In the genomic region with DNA sequence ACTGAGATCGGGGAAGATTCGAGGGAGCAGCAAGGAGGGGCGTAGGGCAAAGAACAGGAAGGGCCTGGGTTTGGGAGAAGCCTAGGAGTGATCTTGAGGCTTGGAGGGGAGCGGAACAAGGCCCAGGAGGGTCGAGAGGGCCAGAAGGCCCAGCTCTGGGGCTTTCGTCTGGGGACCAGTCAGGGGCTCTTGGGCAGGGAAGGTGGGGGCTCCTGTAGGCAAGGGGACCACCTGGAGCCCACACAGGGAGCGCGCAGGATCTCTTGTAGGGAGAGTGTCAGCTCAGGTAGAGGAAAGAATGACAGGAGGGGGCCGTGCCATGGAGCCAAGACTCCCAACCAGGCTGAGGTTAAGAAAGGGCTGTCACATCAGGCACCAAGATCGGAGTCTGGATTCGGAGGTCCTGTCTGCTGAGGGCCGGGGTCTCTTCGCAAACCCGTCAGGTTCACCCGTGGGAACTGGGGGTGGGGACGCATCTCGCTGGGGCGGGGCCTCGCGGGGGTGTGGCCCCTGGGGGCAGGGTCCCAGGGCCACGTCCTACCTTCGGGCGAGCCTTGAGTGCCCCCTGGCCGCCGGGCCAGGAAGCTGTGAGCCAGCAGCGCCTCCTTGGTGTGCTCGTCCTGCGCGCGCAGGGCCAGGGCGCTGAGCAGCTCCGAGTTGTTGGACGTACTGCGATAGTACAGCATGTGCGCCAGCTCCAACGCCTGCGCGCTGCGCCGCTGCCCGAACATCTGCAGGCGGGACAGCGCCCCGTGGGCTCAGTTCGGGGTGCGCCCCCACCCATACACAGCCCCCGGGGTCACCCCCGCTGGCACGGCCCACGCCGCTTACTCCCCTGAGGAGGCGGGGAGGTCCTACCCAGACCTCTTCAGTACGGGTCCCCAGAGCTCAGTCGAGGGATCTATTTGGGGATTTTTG, we compare ENCODE assay signal across 1 cellular context.
TF ChIP-seq lines count a peak whose summit lies in the region.

No MANE protein-coding gene starts in this region.

TF ChIP-seq in GM12878, 131 proteins besides CTCF, POLR2A, EP300 and RAD21 (continued from another document and continues in another):
- TF ChIP-seq BRCA1 (IDR thresholded peaks at IDR 0.05; ENCODE audit: low read depth, low read length), result no peak
- no peak for TF ChIP-seq MYC (IDR thresholded peaks at IDR 0.05; ENCODE audit: insufficient read depth, insufficient read length, insufficient replicate concordance, low read length, severe bottlenecking)
- TF ChIP-seq, protein P1, sequence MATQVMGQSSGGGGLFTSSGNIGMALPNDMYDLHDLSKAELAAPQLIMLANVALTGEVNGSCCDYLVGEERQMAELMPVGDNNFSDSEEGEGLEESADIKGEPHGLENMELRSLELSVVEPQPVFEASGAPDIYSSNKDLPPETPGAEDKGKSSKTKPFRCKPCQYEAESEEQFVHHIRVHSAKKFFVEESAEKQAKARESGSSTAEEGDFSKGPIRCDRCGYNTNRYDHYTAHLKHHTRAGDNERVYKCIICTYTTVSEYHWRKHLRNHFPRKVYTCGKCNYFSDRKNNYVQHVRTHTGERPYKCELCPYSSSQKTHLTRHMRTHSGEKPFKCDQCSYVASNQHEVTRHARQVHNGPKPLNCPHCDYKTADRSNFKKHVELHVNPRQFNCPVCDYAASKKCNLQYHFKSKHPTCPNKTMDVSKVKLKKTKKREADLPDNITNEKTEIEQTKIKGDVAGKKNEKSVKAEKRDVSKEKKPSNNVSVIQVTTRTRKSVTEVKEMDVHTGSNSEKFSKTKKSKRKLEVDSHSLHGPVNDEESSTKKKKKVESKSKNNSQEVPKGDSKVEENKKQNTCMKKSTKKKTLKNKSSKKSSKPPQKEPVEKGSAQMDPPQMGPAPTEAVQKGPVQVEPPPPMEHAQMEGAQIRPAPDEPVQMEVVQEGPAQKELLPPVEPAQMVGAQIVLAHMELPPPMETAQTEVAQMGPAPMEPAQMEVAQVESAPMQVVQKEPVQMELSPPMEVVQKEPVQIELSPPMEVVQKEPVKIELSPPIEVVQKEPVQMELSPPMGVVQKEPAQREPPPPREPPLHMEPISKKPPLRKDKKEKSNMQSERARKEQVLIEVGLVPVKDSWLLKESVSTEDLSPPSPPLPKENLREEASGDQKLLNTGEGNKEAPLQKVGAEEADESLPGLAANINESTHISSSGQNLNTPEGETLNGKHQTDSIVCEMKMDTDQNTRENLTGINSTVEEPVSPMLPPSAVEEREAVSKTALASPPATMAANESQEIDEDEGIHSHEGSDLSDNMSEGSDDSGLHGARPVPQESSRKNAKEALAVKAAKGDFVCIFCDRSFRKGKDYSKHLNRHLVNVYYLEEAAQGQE (IDR thresholded peaks at IDR 0.05; ENCODE audit: low read depth, low read length), result no peak
- no peak; the same call in 2 of the 3 replicates for TF ChIP-seq POU2F2 (IDR thresholded peaks at IDR 0.05; ENCODE audit: borderline replicate concordance, low read depth, low read length)
- TF ChIP-seq, protein P2, sequence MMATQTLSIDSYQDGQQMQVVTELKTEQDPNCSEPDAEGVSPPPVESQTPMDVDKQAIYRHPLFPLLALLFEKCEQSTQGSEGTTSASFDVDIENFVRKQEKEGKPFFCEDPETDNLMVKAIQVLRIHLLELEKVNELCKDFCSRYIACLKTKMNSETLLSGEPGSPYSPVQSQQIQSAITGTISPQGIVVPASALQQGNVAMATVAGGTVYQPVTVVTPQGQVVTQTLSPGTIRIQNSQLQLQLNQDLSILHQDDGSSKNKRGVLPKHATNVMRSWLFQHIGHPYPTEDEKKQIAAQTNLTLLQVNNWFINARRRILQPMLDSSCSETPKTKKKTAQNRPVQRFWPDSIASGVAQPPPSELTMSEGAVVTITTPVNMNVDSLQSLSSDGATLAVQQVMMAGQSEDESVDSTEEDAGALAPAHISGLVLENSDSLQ (IDR thresholded peaks at IDR 0.05), result no peak
- TF ChIP-seq, protein P3, sequence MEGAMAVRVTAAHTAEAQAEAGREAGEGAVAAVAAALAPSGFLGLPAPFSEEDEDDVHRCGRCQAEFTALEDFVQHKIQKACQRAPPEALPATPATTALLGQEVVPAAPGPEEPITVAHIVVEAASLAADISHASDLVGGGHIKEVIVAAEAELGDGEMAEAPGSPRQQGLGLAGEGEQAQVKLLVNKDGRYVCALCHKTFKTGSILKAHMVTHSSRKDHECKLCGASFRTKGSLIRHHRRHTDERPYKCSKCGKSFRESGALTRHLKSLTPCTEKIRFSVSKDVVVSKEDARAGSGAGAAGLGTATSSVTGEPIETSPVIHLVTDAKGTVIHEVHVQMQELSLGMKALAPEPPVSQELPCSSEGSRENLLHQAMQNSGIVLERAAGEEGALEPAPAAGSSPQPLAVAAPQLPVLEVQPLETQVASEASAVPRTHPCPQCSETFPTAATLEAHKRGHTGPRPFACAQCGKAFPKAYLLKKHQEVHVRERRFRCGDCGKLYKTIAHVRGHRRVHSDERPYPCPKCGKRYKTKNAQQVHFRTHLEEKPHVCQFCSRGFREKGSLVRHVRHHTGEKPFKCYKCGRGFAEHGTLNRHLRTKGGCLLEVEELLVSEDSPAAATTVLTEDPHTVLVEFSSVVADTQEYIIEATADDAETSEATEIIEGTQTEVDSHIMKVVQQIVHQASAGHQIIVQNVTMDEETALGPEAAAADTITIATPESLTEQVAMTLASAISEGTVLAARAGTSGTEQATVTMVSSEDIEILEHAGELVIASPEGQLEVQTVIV (IDR thresholded peaks at IDR 0.05; ENCODE audit: borderline replicate concordance, partially characterized antibody), result no peak
- TF ChIP-seq STAT3 (IDR thresholded peaks at IDR 0.05; ENCODE audit: low read depth, low read length), result no peak
- no peak for TF ChIP-seq YBX1 (IDR thresholded peaks at IDR 0.05)
- 0 out of 2 replicates have a peak, but pooled peaks have one; percentile 19 for TF ChIP-seq HCFC1 (IDR thresholded peaks at IDR 0.05; ENCODE audit: low read length)
- peak; percentile 64 for TF ChIP-seq MEF2B (IDR thresholded peaks at IDR 0.05; ENCODE audit: partially characterized antibody, poor library complexity, severe bottlenecking)
- TF ChIP-seq, protein P4, sequence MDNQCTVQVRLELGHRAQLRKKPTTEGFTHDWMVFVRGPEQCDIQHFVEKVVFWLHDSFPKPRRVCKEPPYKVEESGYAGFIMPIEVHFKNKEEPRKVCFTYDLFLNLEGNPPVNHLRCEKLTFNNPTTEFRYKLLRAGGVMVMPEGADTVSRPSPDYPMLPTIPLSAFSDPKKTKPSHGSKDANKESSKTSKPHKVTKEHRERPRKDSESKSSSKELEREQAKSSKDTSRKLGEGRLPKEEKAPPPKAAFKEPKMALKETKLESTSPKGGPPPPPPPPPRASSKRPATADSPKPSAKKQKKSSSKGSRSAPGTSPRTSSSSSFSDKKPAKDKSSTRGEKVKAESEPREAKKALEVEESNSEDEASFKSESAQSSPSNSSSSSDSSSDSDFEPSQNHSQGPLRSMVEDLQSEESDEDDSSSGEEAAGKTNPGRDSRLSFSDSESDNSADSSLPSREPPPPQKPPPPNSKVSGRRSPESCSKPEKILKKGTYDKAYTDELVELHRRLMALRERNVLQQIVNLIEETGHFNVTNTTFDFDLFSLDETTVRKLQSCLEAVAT (IDR thresholded peaks at IDR 0.05), result peak; percentile 80
- no peak for TF ChIP-seq SREBF1 (IDR thresholded peaks at IDR 0.05; ENCODE audit: low read length)
- TF ChIP-seq MTA2 (IDR thresholded peaks at IDR 0.05; ENCODE audit: low read depth), result peak; percentile 44
- no peak for TF ChIP-seq SUZ12 (IDR thresholded peaks at IDR 0.05; ENCODE audit: unreplicated experiment)
- no peak for TF ChIP-seq CHD1 (IDR thresholded peaks at IDR 0.05; ENCODE audit: low read depth, low read length)
- no peak for TF ChIP-seq ZNF24 (IDR thresholded peaks at IDR 0.05)
- peak; percentile 51 for TF ChIP-seq BACH1 (IDR thresholded peaks at IDR 0.05; ENCODE audit: borderline replicate concordance)
- no peak for TF ChIP-seq TCF3 (IDR thresholded peaks at IDR 0.05; ENCODE audit: borderline replicate concordance, insufficient read depth, low read depth, low read length)
- TF ChIP-seq SREBF2 (IDR thresholded peaks at IDR 0.05; ENCODE audit: low read length), result no peak
- no peak for TF ChIP-seq GABPA (IDR thresholded peaks at IDR 0.05; ENCODE audit: low read depth)
- TF ChIP-seq, protein P5, sequence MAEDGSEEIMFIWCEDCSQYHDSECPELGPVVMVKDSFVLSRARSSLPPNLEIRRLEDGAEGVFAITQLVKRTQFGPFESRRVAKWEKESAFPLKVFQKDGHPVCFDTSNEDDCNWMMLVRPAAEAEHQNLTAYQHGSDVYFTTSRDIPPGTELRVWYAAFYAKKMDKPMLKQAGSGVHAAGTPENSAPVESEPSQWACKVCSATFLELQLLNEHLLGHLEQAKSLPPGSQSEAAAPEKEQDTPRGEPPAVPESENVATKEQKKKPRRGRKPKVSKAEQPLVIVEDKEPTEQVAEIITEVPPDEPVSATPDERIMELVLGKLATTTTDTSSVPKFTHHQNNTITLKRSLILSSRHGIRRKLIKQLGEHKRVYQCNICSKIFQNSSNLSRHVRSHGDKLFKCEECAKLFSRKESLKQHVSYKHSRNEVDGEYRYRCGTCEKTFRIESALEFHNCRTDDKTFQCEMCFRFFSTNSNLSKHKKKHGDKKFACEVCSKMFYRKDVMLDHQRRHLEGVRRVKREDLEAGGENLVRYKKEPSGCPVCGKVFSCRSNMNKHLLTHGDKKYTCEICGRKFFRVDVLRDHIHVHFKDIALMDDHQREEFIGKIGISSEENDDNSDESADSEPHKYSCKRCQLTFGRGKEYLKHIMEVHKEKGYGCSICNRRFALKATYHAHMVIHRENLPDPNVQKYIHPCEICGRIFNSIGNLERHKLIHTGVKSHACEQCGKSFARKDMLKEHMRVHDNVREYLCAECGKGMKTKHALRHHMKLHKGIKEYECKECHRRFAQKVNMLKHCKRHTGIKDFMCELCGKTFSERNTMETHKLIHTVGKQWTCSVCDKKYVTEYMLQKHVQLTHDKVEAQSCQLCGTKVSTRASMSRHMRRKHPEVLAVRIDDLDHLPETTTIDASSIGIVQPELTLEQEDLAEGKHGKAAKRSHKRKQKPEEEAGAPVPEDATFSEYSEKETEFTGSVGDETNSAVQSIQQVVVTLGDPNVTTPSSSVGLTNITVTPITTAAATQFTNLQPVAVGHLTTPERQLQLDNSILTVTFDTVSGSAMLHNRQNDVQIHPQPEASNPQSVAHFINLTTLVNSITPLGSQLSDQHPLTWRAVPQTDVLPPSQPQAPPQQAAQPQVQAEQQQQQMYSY (CRISPR knock-in tag; IDR thresholded peaks at IDR 0.05), result no peak
- no peak for TF ChIP-seq KAT2A (conservative IDR thresholded peaks at IDR 0.05; ENCODE audit: control insufficient read depth, low read depth, low read length)
- TF ChIP-seq SUPT20H (IDR thresholded peaks at IDR 0.05; ENCODE audit: borderline replicate concordance, control insufficient read depth, low read depth, low read length), result no peak
- TF ChIP-seq FOXM1 (IDR thresholded peaks at IDR 0.05; ENCODE audit: low read depth, low read length), result no peak
- no peak for TF ChIP-seq JUNB (IDR thresholded peaks at IDR 0.05)
- TF ChIP-seq, protein P6, sequence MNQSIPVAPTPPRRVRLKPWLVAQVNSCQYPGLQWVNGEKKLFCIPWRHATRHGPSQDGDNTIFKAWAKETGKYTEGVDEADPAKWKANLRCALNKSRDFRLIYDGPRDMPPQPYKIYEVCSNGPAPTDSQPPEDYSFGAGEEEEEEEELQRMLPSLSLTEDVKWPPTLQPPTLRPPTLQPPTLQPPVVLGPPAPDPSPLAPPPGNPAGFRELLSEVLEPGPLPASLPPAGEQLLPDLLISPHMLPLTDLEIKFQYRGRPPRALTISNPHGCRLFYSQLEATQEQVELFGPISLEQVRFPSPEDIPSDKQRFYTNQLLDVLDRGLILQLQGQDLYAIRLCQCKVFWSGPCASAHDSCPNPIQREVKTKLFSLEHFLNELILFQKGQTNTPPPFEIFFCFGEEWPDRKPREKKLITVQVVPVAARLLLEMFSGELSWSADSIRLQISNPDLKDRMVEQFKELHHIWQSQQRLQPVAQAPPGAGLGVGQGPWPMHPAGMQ (IDR thresholded peaks at IDR 0.05; ENCODE audit: borderline replicate concordance), result no peak
- TF ChIP-seq SMAD5 (IDR thresholded peaks at IDR 0.05; ENCODE audit: low read depth), result no peak
- TF ChIP-seq, protein P7, sequence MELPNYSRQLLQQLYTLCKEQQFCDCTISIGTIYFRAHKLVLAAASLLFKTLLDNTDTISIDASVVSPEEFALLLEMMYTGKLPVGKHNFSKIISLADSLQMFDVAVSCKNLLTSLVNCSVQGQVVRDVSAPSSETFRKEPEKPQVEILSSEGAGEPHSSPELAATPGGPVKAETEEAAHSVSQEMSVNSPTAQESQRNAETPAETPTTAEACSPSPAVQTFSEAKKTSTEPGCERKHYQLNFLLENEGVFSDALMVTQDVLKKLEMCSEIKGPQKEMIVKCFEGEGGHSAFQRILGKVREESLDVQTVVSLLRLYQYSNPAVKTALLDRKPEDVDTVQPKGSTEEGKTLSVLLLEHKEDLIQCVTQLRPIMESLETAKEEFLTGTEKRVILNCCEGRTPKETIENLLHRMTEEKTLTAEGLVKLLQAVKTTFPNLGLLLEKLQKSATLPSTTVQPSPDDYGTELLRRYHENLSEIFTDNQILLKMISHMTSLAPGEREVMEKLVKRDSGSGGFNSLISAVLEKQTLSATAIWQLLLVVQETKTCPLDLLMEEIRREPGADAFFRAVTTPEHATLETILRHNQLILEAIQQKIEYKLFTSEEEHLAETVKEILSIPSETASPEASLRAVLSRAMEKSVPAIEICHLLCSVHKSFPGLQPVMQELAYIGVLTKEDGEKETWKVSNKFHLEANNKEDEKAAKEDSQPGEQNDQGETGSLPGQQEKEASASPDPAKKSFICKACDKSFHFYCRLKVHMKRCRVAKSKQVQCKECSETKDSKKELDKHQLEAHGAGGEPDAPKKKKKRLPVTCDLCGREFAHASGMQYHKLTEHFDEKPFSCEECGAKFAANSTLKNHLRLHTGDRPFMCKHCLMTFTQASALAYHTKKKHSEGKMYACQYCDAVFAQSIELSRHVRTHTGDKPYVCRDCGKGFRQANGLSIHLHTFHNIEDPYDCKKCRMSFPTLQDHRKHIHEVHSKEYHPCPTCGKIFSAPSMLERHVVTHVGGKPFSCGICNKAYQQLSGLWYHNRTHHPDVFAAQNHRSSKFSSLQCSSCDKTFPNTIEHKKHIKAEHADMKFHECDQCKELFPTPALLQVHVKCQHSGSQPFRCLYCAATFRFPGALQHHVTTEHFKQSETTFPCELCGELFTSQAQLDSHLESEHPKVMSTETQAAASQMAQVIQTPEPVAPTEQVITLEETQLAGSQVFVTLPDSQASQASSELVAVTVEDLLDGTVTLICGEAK (IDR thresholded peaks at IDR 0.05; ENCODE audit: borderline replicate concordance), result no peak
- TF ChIP-seq CBFB (IDR thresholded peaks at IDR 0.05; ENCODE audit: low read depth), result no peak
- no peak for TF ChIP-seq SRF (IDR thresholded peaks at IDR 0.05; ENCODE audit: low read depth in 2 of 2, low read length in 2 of 2)
- TF ChIP-seq, protein P8, sequence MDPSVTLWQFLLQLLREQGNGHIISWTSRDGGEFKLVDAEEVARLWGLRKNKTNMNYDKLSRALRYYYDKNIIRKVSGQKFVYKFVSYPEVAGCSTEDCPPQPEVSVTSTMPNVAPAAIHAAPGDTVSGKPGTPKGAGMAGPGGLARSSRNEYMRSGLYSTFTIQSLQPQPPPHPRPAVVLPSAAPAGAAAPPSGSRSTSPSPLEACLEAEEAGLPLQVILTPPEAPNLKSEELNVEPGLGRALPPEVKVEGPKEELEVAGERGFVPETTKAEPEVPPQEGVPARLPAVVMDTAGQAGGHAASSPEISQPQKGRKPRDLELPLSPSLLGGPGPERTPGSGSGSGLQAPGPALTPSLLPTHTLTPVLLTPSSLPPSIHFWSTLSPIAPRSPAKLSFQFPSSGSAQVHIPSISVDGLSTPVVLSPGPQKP (IDR thresholded peaks at IDR 0.05; ENCODE audit: low read depth, low read length), result no peak
- peak; percentile 67 for TF ChIP-seq SP1 (IDR thresholded peaks at IDR 0.05; ENCODE audit: low read depth, low read length)
